In the genomic region with DNA sequence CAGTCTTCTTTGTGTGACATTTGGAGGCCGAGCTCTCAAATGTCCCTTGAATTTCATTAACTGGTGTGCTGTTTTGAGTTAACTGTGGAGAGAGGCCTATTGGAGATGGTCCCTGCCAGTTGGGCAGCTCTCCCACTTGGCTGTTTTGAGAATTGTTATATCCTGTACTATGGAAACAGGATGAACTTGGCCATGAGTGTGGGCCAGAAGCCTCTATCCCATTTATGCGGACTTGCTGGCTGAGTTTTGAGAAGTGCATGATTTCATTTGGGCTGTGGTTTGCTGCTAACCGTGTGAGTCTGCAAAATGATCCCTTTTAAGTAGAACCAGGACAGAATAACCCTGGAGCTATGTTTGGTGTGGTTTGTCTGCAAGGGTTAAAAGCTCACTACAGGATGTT, we compare ENCODE assay signal across 11 cellular contexts.
DNase-seq lines count a peak whose midpoint lies in the region; ATAC-seq and TF ChIP-seq lines count a peak whose summit lies in the region.
"Had no signal": no experiment of that assay in that cellular context is flagged by ENCODE, and none has a peak within 500 bp of the region (broad histone marks: within the 10 kb centered on the region; RNA-seq: fewer than 3 reads in every experiment).

No MANE protein-coding gene starts in this region.

- H3K27me3 ChIP-seq in GM23338 (ENCODE audit: insufficient read depth), result no peaks in the 10 kb centered on the region

- no peak for ATAC-seq in GM23338
- no peak for ATAC-seq in HG03571 (IDR thresholded peaks at IDR 0.05; ENCODE audit: unreplicated experiment)
- ATAC-seq in HG03095 (IDR thresholded peaks at IDR 0.05; ENCODE audit: unreplicated experiment), result no peak

- H3K79me2 ChIP-seq in GM23338 (replicated peaks; ENCODE audit: insufficient read depth), result peaks cover 95% of the 10 kb centered on the region

- peaks cover 52% of the 10 kb centered on the region for H3K4me1 ChIP-seq in GM23338 (ENCODE audit: insufficient read depth)
- H3K4me1 ChIP-seq: prostate gland had no signal

- no peak overlapping the region for H3K4me2 ChIP-seq in GM23338

- H2AFZ ChIP-seq in GM23338, result no peak overlapping the region

- 0 out of 2 replicates have a peak overlapping the region, but pooled peaks have one; percentile 6 for H3K27ac ChIP-seq in GM23338 (ENCODE audit: low read depth)
- H3K27ac ChIP-seq: prostate gland had no signal

- H3K27ac Mint-ChIP-seq in GM23338, result no peak overlapping the region

- no peaks in the 10 kb centered on the region; the same call in 2 of the 3 replicates for H3K36me3 Mint-ChIP-seq in GM23338 (ENCODE audit: low read depth)

- H3K9me3 Mint-ChIP-seq in GM23338, result no peaks in the 10 kb centered on the region

- peaks cover 4% of the 10 kb centered on the region; the same call in 1 of the 2 replicates for H4K20me1 ChIP-seq in GM23338 (replicated peaks; ENCODE audit: insufficient read depth)

- H3K4me3 Mint-ChIP-seq in GM23338, result no peak overlapping the region
- H3K4me3 Mint-ChIP-seq: central memory CD8-positive, alpha-beta T cell had no signal

- no peak overlapping the region for H3K4me3 ChIP-seq in GM23338
- H3K4me3 ChIP-seq: prostate gland had no signal

- H3K9me2 ChIP-seq in GM23338 (ENCODE audit: insufficient read depth), result no peaks in the 10 kb centered on the region

- TF ChIP-seq CTCF in GM23338 (conservative IDR thresholded peaks at IDR 0.05; ENCODE audit: low read depth in 2 of 2) (no peak), GM10266 (IDR thresholded peaks at IDR 0.05; ENCODE audit: control insufficient read depth, insufficient read depth, low read depth, missing control alignments) (no peak)

- DNase-seq in GM23338 (ENCODE audit: low spot score) (no peak), cerebellar nuclear complex (lab: John Stamatoyannopoulos, UW) (peak; percentile 90 to 95), iris pigment epithelial cell (ENCODE audit: low read depth) (peak; percentile 89), smooth muscle cell of the brain vasculature (ENCODE audit: low read depth, low spot score) (peak; percentile 32), GM10266 (ENCODE audit: extremely low spot score) (no peak), HT-29 (ENCODE audit: low spot score) (no peak)
- DNase-seq: T1000 had no signal

- H3F3A ChIP-seq in GM23338 (replicated peaks; ENCODE audit: low read depth), result no peaks in the 10 kb centered on the region

- H3K36me3 ChIP-seq in GM23338 (ENCODE audit: insufficient read depth), result no peaks in the 10 kb centered on the region
- H3K36me3 ChIP-seq: prostate gland had no signal

- peaks cover 69% of the 10 kb centered on the region for H3K4me1 Mint-ChIP-seq in GM23338
- H3K4me1 Mint-ChIP-seq: central memory CD8-positive, alpha-beta T cell had no signal

- H3K27me3 Mint-ChIP-seq in GM23338 (ENCODE audit: insufficient read depth, low read depth, poor library complexity), result no peaks in the 10 kb centered on the region
- H3K27me3 Mint-ChIP-seq: central memory CD8-positive, alpha-beta T cell had no signal

TF ChIP-seq in GM23338, 12 proteins besides CTCF, POLR2A, EP300 and RAD21 (continues in another document):
- TF ChIP-seq, protein P1, sequence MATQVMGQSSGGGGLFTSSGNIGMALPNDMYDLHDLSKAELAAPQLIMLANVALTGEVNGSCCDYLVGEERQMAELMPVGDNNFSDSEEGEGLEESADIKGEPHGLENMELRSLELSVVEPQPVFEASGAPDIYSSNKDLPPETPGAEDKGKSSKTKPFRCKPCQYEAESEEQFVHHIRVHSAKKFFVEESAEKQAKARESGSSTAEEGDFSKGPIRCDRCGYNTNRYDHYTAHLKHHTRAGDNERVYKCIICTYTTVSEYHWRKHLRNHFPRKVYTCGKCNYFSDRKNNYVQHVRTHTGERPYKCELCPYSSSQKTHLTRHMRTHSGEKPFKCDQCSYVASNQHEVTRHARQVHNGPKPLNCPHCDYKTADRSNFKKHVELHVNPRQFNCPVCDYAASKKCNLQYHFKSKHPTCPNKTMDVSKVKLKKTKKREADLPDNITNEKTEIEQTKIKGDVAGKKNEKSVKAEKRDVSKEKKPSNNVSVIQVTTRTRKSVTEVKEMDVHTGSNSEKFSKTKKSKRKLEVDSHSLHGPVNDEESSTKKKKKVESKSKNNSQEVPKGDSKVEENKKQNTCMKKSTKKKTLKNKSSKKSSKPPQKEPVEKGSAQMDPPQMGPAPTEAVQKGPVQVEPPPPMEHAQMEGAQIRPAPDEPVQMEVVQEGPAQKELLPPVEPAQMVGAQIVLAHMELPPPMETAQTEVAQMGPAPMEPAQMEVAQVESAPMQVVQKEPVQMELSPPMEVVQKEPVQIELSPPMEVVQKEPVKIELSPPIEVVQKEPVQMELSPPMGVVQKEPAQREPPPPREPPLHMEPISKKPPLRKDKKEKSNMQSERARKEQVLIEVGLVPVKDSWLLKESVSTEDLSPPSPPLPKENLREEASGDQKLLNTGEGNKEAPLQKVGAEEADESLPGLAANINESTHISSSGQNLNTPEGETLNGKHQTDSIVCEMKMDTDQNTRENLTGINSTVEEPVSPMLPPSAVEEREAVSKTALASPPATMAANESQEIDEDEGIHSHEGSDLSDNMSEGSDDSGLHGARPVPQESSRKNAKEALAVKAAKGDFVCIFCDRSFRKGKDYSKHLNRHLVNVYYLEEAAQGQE (IDR thresholded peaks at IDR 0.05; ENCODE audit: unreplicated experiment), result no peak
- TF ChIP-seq EZH2phosphoT487 (IDR thresholded peaks at IDR 0.05; ENCODE audit: unreplicated experiment), result no peak
- TF ChIP-seq JUNB (IDR thresholded peaks at IDR 0.05; ENCODE audit: unreplicated experiment), result no peak
- TF ChIP-seq, protein P2, sequence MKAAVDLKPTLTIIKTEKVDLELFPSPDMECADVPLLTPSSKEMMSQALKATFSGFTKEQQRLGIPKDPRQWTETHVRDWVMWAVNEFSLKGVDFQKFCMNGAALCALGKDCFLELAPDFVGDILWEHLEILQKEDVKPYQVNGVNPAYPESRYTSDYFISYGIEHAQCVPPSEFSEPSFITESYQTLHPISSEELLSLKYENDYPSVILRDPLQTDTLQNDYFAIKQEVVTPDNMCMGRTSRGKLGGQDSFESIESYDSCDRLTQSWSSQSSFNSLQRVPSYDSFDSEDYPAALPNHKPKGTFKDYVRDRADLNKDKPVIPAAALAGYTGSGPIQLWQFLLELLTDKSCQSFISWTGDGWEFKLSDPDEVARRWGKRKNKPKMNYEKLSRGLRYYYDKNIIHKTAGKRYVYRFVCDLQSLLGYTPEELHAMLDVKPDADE (IDR thresholded peaks at IDR 0.05), result no peak
- no peak for TF ChIP-seq ZNF331 (CRISPR knock-in tag; IDR thresholded peaks at IDR 0.05; ENCODE audit: low read depth)
- no peak for TF ChIP-seq EZH2 (IDR thresholded peaks at IDR 0.05; ENCODE audit: low read depth, unreplicated experiment)
- TF ChIP-seq CREB1 (CRISPR knock-in tag; IDR thresholded peaks at IDR 0.05; ENCODE audit: low read depth), result no peak
- TF ChIP-seq STAT1 (IDR thresholded peaks at IDR 0.05; ENCODE audit: unreplicated experiment), result no peak
- TF ChIP-seq POLR2AphosphoS5 (IDR thresholded peaks at IDR 0.05; ENCODE audit: low read depth), result no peak

Comparison
In these comparisons a context has a peak if more than half of its experiments do, and no peak if none do; other contexts are left out.
1. DNase-seq: peak in cerebellar nuclear complex (2 of 2), iris pigment epithelial cell (single experiment) and smooth muscle cell of the brain vasculature (single experiment); none in GM23338 (single experiment), GM10266 (single experiment) and HT-29 (single experiment).